16 cellular contexts compared by ENCODE assay signal in genomic region chr7:138163800-138164199, GRCh38.
DNase-seq lines count a peak whose midpoint lies in the region; ATAC-seq and TF ChIP-seq lines count a peak whose summit lies in the region.
"Had no signal": no experiment of that assay in that cellular context is flagged by ENCODE, and none has a peak within 500 bp of the region (broad histone marks: within the 10 kb centered on the region; RNA-seq: fewer than 3 reads in every experiment).

No MANE protein-coding gene starts in this region.

- H3K9me3 ChIP-seq in endodermal cell (ENCODE audit: control insufficient read depth, low read length) (peaks cover 69% of the 10 kb centered on the region), neural cell (ENCODE audit: low read length) (peaks cover 14% of the 10 kb centered on the region)

- H3K27me3 Mint-ChIP-seq in WTC11 (ENCODE audit: low read depth) (peaks cover 11% of the 10 kb centered on the region), endodermal cell (ENCODE audit: insufficient read depth) (no peaks in the 10 kb centered on the region)
- peaks cover 9% of the 10 kb centered on the region for H3K27me3 Mint-ChIP-seq in activated CD4-positive, alpha-beta memory T cell treated with anti-CD3 and anti-CD28 coated beads, Interleukin-2, amount 10 ng/mL, durations not matched to agents 7 days and 5 days

- H3K4me3 Mint-ChIP-seq in WTC11 (no peak overlapping the region), endodermal cell (no peak overlapping the region)
- H3K4me3 Mint-ChIP-seq in activated CD4-positive, alpha-beta memory T cell treated with anti-CD3 and anti-CD28 coated beads, Interleukin-2, amount 10 ng/mL, durations not matched to agents 7 days and 5 days, result no peak overlapping the region
- H3K4me3 Mint-ChIP-seq: CD4-positive, alpha-beta memory T cell; HFFc6 had no signal

- 88% methylated on average over 1 of the region's 1 CpG; no CpG with 5 or more reads in 1 of the 2 experiments for WGBS in endodermal cell (ENCODE audit: insufficient coverage in 1 of 2, insufficient read length in 1 of 2), 2 experiments

- H3K9me3 Mint-ChIP-seq in WTC11 (peaks cover 14% of the 10 kb centered on the region), endodermal cell (peaks cover 56% of the 10 kb centered on the region)
- H3K9me3 Mint-ChIP-seq in activated CD4-positive, alpha-beta memory T cell treated with anti-CD3 and anti-CD28 coated beads, Interleukin-2, amount 10 ng/mL, durations not matched to agents 7 days and 5 days, result peaks cover 7% of the 10 kb centered on the region

- CTCF ChIA-PET in WTC11 (lab: Charles Lee), result no interaction called here
- CTCF ChIA-PET in activated CD4-positive, alpha-beta memory T cell treated with anti-CD3 and anti-CD28 coated beads, Interleukin-2, amount 10 ng/mL, durations not matched to agents 7 days and 5 days (lab: Charles Lee), result interaction anchor here (6.4 kb wide), 1 partner anchor 575 kb away, joined by 77 read pairs; no protein-coding TSS in a partner anchor

- TF ChIP-seq CTCF in WTC11 (IDR thresholded peaks at IDR 0.05) (no peak), endodermal cell (conservative IDR thresholded peaks at IDR 0.05) (no peak), neural cell (IDR thresholded peaks at IDR 0.05; ENCODE audit: poor library complexity, severe bottlenecking) (no peak)

- no peaks in the 10 kb centered on the region for H3K4me1 ChIP-seq in endodermal cell (ENCODE audit: control insufficient read depth, insufficient read depth, low read length)

- peak overlapping the region; percentile 69 for H3K4me3 ChIP-seq in endodermal cell (ENCODE audit: low read length)
- peak overlapping the region; percentile 7 for H3K4me3 ChIP-seq in neural cell (ENCODE audit: low read length)
- H3K4me3 ChIP-seq: GM23248, HAP-1 had no signal

- H3K27ac ChIP-seq in endodermal cell (ENCODE audit: low read depth, low read length), result no peak overlapping the region
- H3K27ac ChIP-seq in neural cell (ENCODE audit: low read length), result no peak overlapping the region
- H3K27ac ChIP-seq: GM23248 had no signal

- H2AFZ ChIP-seq in neural cell (ENCODE audit: low read depth, low read length), result no peak overlapping the region
- H2AFZ ChIP-seq: GM23248 had no signal

- H3K9me2 ChIP-seq in neural cell (ENCODE audit: insufficient read depth, low read length), result no peaks in the 10 kb centered on the region

- H3F3A ChIP-seq in neural cell (ENCODE audit: insufficient read depth, low read length, poor library complexity, severe bottlenecking), result peaks cover 8% of the 10 kb centered on the region

- POLR2A ChIA-PET in WTC11 (lab: Charles Lee), result no interaction called here
- POLR2A ChIA-PET in activated CD4-positive, alpha-beta memory T cell treated with anti-CD3 and anti-CD28 coated beads, Interleukin-2, amount 10 ng/mL, durations not matched to agents 7 days and 5 days (lab: Charles Lee), result no interaction called here

- no peaks in the 10 kb centered on the region for H4K20me1 ChIP-seq in neural cell (ENCODE audit: insufficient read depth)

- no peak overlapping the region for H3K4me2 ChIP-seq in neural cell (ENCODE audit: low read length)

- H3K9ac ChIP-seq in endodermal cell (ENCODE audit: extremely low read depth, low read length, poor library complexity, severe bottlenecking) (no peak overlapping the region), neural cell (ENCODE audit: low read length) (no peak overlapping the region)
- H3K9ac ChIP-seq: GM23248 had no signal

- ATAC-seq in WTC11, result no peak

- TF ChIP-seq EP300 in neural cell (conservative IDR thresholded peaks at IDR 0.05; ENCODE audit: poor library complexity, severe bottlenecking), result no peak

- H3K36me3 Mint-ChIP-seq in WTC11 (peaks cover 25% of the 10 kb centered on the region), endodermal cell (ENCODE audit: low read depth) (peaks cover 28% of the 10 kb centered on the region)
- H3K36me3 Mint-ChIP-seq in activated CD4-positive, alpha-beta memory T cell treated with anti-CD3 and anti-CD28 coated beads, Interleukin-2, amount 10 ng/mL, durations not matched to agents 7 days and 5 days (ENCODE audit: low read depth), result no peaks in the 10 kb centered on the region

- intact Hi-C loops in cardiac septum (cut with DNase I), result no loop called here

- DNase-seq in WTC11 (ENCODE audit: low spot score), result no peak
- no peak for DNase-seq in endodermal cell
- DNase-seq in GOT3 (lab: John Stamatoyannopoulos, UW), result no peak
- no peak for DNase-seq in cardiac septum (ENCODE audit: low spot score)
- no peak for DNase-seq in activated CD4-positive, alpha-beta memory T cell treated with anti-CD3 and anti-CD28 coated beads, Interleukin-2, amount 10 ng/mL, durations not matched to agents 7 days and 5 days
- DNase-seq: C1 segment of cervical spinal cord; Calu3; CD4-positive, alpha-beta memory T cell; COR-L47; DMS53; DMS79 treated with DMSO at 0.1 percent for 48 hours; GF-D8; GM23248; HFFc6 had no signal

- H3K79me2 ChIP-seq in neural cell (replicated peaks; ENCODE audit: insufficient read depth, low read length), result peaks cover 12% of the 10 kb centered on the region

- H3K4me1 Mint-ChIP-seq in WTC11 (peaks cover 28% of the 10 kb centered on the region), endodermal cell (peaks cover 10% of the 10 kb centered on the region)
- H3K4me1 Mint-ChIP-seq in activated CD4-positive, alpha-beta memory T cell treated with anti-CD3 and anti-CD28 coated beads, Interleukin-2, amount 10 ng/mL, durations not matched to agents 7 days and 5 days, result no peaks in the 10 kb centered on the region
- H3K4me1 Mint-ChIP-seq: CD4-positive, alpha-beta memory T cell had no signal

- TF ChIP-seq RAD21 in neural cell (conservative IDR thresholded peaks at IDR 0.05), result no peak

- H3K36me3 ChIP-seq in endodermal cell (ENCODE audit: control insufficient read depth, insufficient read depth, low read length), result no peaks in the 10 kb centered on the region
- peaks cover 3% of the 10 kb centered on the region for H3K36me3 ChIP-seq in neural cell (ENCODE audit: insufficient read depth, low read length)
- H3K36me3 ChIP-seq: HAP-1 had no signal

- H3K27me3 ChIP-seq in endodermal cell (ENCODE audit: control insufficient read depth, insufficient read depth, low read length, poor library complexity, severe bottlenecking) (no peaks in the 10 kb centered on the region), neural cell (ENCODE audit: insufficient read depth, low read depth, low read length) (no peaks in the 10 kb centered on the region)

- peak overlapping the region; percentile 88; the same call in 1 of the 2 replicates for H3K27ac Mint-ChIP-seq in WTC11
- no peak overlapping the region for H3K27ac Mint-ChIP-seq in endodermal cell
- H3K27ac Mint-ChIP-seq in activated CD4-positive, alpha-beta memory T cell treated with anti-CD3 and anti-CD28 coated beads, Interleukin-2, amount 10 ng/mL, durations not matched to agents 7 days and 5 days, result no peak overlapping the region
- H3K27ac Mint-ChIP-seq: HFFc6 had no signal

TF ChIP-seq in WTC11, 78 proteins besides CTCF, POLR2A, EP300 and RAD21:
- TF ChIP-seq ZNF121 (CRISPR knock-in tag; IDR thresholded peaks at IDR 0.05) (peak; percentile 53; the same call in 1 of the 2 replicates), NR3C1 (CRISPR knock-in tag; conservative IDR thresholded peaks at IDR 0.05; ENCODE audit: low read depth) (no peak)
TF ChIP-seq in WTC11: peak in this region for 1.

TF ChIP-seq in neural cell, 6 proteins besides CTCF, POLR2A, EP300 and RAD21:
- TF ChIP-seq SMC3 (conservative IDR thresholded peaks at IDR 0.05; ENCODE audit: poor library complexity) (no peak), TAF1 (IDR thresholded peaks at IDR 0.05; ENCODE audit: low read depth) (no peak), REST (IDR thresholded peaks at IDR 0.05; ENCODE audit: borderline replicate concordance) (no peak), POLR2AphosphoS5 (IDR thresholded peaks at IDR 0.05) (no peak), MXI1 (conservative IDR thresholded peaks at IDR 0.05; ENCODE audit: poor library complexity, severe bottlenecking) (no peak), EZH2 (IDR thresholded peaks at IDR 0.05; ENCODE audit: borderline replicate concordance, insufficient read depth, low read length, poor library complexity, severe bottlenecking) (no peak)
TF ChIP-seq in neural cell: peak in this region for 0.
